In the genomic region with DNA sequence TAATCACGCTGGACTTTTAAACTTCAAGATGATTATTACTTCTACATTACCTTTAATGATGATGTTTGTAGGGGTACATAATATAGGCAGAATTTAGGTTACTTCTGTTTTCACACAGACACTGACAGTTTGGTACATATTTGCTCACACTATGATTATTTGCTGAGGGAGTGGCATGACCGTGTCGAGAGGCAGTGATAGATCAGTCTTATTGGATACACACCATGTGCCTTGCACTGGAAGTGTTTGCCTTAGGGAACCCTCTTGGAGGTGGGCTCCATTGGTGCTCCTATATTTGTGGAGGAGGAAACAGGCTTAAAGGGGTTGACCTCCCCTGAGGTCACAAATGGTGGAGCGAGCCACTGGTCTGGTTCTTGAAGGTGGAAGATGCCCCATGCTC, we compare ENCODE assay signal across 23 cellular contexts.
DNase-seq lines count a peak whose midpoint lies in the region; ATAC-seq and TF ChIP-seq lines count a peak whose summit lies in the region.
"Had no signal": no experiment of that assay in that cellular context is flagged by ENCODE, and none has a peak within 500 bp of the region (broad histone marks: within the 10 kb centered on the region; RNA-seq: fewer than 3 reads in every experiment).

No MANE protein-coding gene starts in this region.

- no peak overlapping the region for H3K4me3 Mint-ChIP-seq in natural killer cell treated with Interleukin-12 subunit alpha and Interleukin-12 subunit beta and Interleukin-15 and Interleukin-18, amount 100 ng/mL, for 72 hours
- H3K4me3 Mint-ChIP-seq: CD8-positive, alpha-beta T cell; GM23338 had no signal

- no peak for ATAC-seq in natural killer cell treated with Interleukin-12 subunit alpha and Interleukin-12 subunit beta and Interleukin-15 and Interleukin-18, amount 100 ng/mL, for 72 hours
- ATAC-seq in GM21390 (IDR thresholded peaks at IDR 0.05; ENCODE audit: unreplicated experiment): no peak
- ATAC-seq: CD8-positive, alpha-beta T cell; GM23338; Panc1 had no signal

- no peak for TF ChIP-seq EP300 in transverse colon (IDR thresholded peaks at IDR 0.05; ENCODE audit: low read depth)

- peaks cover 0 to 2% of the 10 kb centered on the region in 2 donors for H3K4me1 Mint-ChIP-seq in natural killer cell treated with Interleukin-12 subunit alpha and Interleukin-12 subunit beta and Interleukin-15 and Interleukin-18, amount 100 ng/mL, for 72 hours (ENCODE audit: low read depth in 2 of 2)

- no peak for TF ChIP-seq CTCF in transverse colon (IDR thresholded peaks at IDR 0.05)

- H3K9me3 Mint-ChIP-seq in natural killer cell treated with Interleukin-12 subunit alpha and Interleukin-12 subunit beta and Interleukin-15 and Interleukin-18, amount 100 ng/mL, for 72 hours: no peaks in the 10 kb centered on the region
- H3K9me3 Mint-ChIP-seq: GM23338 had no signal

- H3K4me3 ChIP-seq in transverse colon: no peak overlapping the region
- H3K4me3 ChIP-seq: GM23338, MG63 had no signal

- no peak overlapping the region for H3K27ac Mint-ChIP-seq in natural killer cell treated with Interleukin-12 subunit alpha and Interleukin-12 subunit beta and Interleukin-15 and Interleukin-18, amount 100 ng/mL, for 72 hours
- H3K27ac Mint-ChIP-seq: CD8-positive, alpha-beta T cell; GM23338 had no signal

- H3K36me3 Mint-ChIP-seq in natural killer cell treated with Interleukin-12 subunit alpha and Interleukin-12 subunit beta and Interleukin-15 and Interleukin-18, amount 100 ng/mL, for 72 hours: no peaks in the 10 kb centered on the region
- H3K36me3 Mint-ChIP-seq: CD8-positive, alpha-beta T cell had no signal

- peaks cover 4% of the 10 kb centered on the region for H3K27me3 ChIP-seq in transverse colon
- H3K27me3 ChIP-seq: MG63 had no signal

- peak overlapping the region in 3 of 4 donors; percentile 9 to 65 (median 48) for H3K27ac ChIP-seq in transverse colon

- 29 to 58% methylated on average over 1 to 4 of the region's 4 CpGs for WGBS in transverse colon (ENCODE audit: low coverage in 1 of 2), 2 donors

- H3K9me3 ChIP-seq in transverse colon: no peaks in the 10 kb centered on the region
- H3K9me3 ChIP-seq: MG63, SK-N-SH had no signal

- no peaks in the 10 kb centered on the region for H3K36me3 ChIP-seq in transverse colon
- H3K36me3 ChIP-seq: MG63 had no signal

- TF ChIP-seq POLR2A in transverse colon (IDR thresholded peaks at IDR 0.05): no peak

- in situ Hi-C loops in transverse colon (cut with MboI; ENCODE audit: low pct_ligation_motif_present in 1 of 4, low pct_unique_long_range_greater_than_20kb in 1 of 4, low sequenced_read_pairs in 3 of 4): loop anchor here in 2 of 4 donors (10.0 kb wide), 1 partner anchor 123 kb away; no protein-coding TSS in a partner anchor

- DNase-seq in NCI-H146 (lab: John Stamatoyannopoulos, UW) (peak; percentile 49), NCI-H146 treated with DMSO at 0.1 percent for 48 hours (lab: John Stamatoyannopoulos, UW; ENCODE audit: unreplicated experiment) (no peak), NCI-H2081 treated with DMSO at 0.1 percent for 48 hours (lab: John Stamatoyannopoulos, UW) (peak; percentile 25), NCI-H774 (lab: John Stamatoyannopoulos, UW) (peak; percentile 19), transverse colon (no peak), NCI-H1048 (lab: John Stamatoyannopoulos, UW) (no peak)
- DNase-seq in natural killer cell treated with Interleukin-12 subunit alpha and Interleukin-12 subunit beta and Interleukin-15 and Interleukin-18, amount 100 ng/mL, for 72 hours (ENCODE audit: low spot score): no peak
- DNase-seq: 8988T; C1 segment of cervical spinal cord; CD8-positive, alpha-beta T cell; EL; GF-D8; HCEC 1CT; Kasumi-1; MG63; NCI-H226; NCI-H526 treated with DMSO at 0.1 percent for 48 hours; SIG-M5; SK-N-SH; T-helper 2 cell had no signal

- H3K27me3 Mint-ChIP-seq in natural killer cell treated with Interleukin-12 subunit alpha and Interleukin-12 subunit beta and Interleukin-15 and Interleukin-18, amount 100 ng/mL, for 72 hours: peaks cover 0 to 7% of the 10 kb centered on the region in 2 donors

- peaks cover 0 to 22% (median 19%) of the 10 kb centered on the region in 4 donors for H3K4me1 ChIP-seq in transverse colon

- intact Hi-C loops in transverse colon (cut with DNase I; ENCODE audit: low total_unique reads): no loop called here

Comparison
In these comparisons a context has a peak if more than half of its experiments do, and no peak if none do; other contexts are left out.
1. DNase-seq: peak in NCI-H146 (single experiment), NCI-H2081 treated with DMSO at 0.1 percent for 48 hours (single experiment) and NCI-H774 (single experiment); none in NCI-H146 treated with DMSO at 0.1 percent for 48 hours (single experiment), transverse colon (single experiment), NCI-H1048 (single experiment) and natural killer cell treated with Interleukin-12 subunit alpha and Interleukin-12 subunit beta and Interleukin-15 and Interleukin-18, amount 100 ng/mL, for 72 hours (single experiment).